In genomic region chr4:26174033-26174432, GRCh38 we compare ENCODE assay signal across 21 cellular contexts.
A peak's percentile ranks its signal among the peaks of the same experiment; 100 is the strongest.
DNase-seq lines count a peak whose midpoint lies in the region; ATAC-seq and TF ChIP-seq lines count a peak whose summit lies in the region.
"Had no signal": no experiment of that assay in that cellular context is flagged by ENCODE, and none has a peak within 500 bp of the region (broad histone marks: within the 10 kb centered on the region; RNA-seq: fewer than 3 reads in every experiment).

No MANE protein-coding gene starts in this region.

- no peak for ATAC-seq in left ventricle myocardium superior
- no peak for ATAC-seq in activated B cell treated with CpG ODN at 0.5 μM for 24 hours (ENCODE audit: low read depth)
- ATAC-seq in stimulated activated memory B cell treated with anti-CD40 and anti-IgM and Interleukin-4, amounts not matched to agents 10 μg/mL and 1 μg/mL and 100 μg/mL, for 72 hours: no peak
- ATAC-seq in HG03439 (IDR thresholded peaks at IDR 0.05; ENCODE audit: unreplicated experiment): no peak
- no peak for ATAC-seq in HG03432 (IDR thresholded peaks at IDR 0.05; ENCODE audit: unreplicated experiment)
- ATAC-seq: gastroesophageal sphincter had no signal

- H3K9me3 Mint-ChIP-seq in activated B cell treated with CpG ODN at 0.5 μM for 24 hours: no peaks in the 10 kb centered on the region
- H3K9me3 Mint-ChIP-seq in stimulated activated memory B cell treated with anti-CD40 and anti-IgM and Interleukin-4, amounts not matched to agents 10 μg/mL and 1 μg/mL and 100 μg/mL, for 72 hours: no peaks in the 10 kb centered on the region
- H3K9me3 Mint-ChIP-seq: activated naive CD4-positive, alpha-beta T cell treated with anti-CD3 and anti-CD28 coated beads for 36 hours; IgD-negative memory B cell; T-helper 2 cell treated with Interferon-gamma antibody and Interleukin-4, amounts not matched to agents 5 μg/mL and 100 μg/mL, for 36 hours had no signal

- H3K4me2 ChIP-seq in SK-N-SH: no peak overlapping the region

- DNase-seq in cardiac muscle cell (ENCODE audit: low read depth in 1 of 2, low spot score in 1 of 2) (peak in 1 of 2 donors; percentile 34), left ventricle myocardium superior (no peak), activated B cell treated with CpG ODN at 0.5 μM for 24 hours (no peak), fibroblast of pulmonary artery (ENCODE audit: low read depth) (peak; percentile 24), SK-N-SH (no peak)
- DNase-seq: activated CD4-positive, alpha-beta T cell treated with anti-CD3 and anti-CD28 coated beads for 1 hour; activated naive CD4-positive, alpha-beta T cell treated with anti-CD3 and anti-CD28 coated beads for 36 hours; dermis blood vessel endothelial cell; GM23248; NCI-H1092; NCI-H2081 treated with DMSO at 0.1 percent for 48 hours; NCI-H510A treated with DMSO at 0.1 percent for 48 hours; right cardiac atrium; SHP77 treated with DMSO at 0.1 percent for 48 hours had no signal

- 74% methylated on average over 8 of the region's 8 CpGs for WGBS in SK-N-SH (ENCODE audit: low lambda C conversion rate)

- H3K4me3 ChIP-seq in cardiac muscle cell (no peak overlapping the region), fibroblast of pulmonary artery (replicated peaks; ENCODE audit: low read depth, low read length) (no peak overlapping the region), SK-N-SH (ENCODE audit: low read depth in 2 of 2, low read length in 1 of 2) (no peak overlapping the region)
- H3K4me3 ChIP-seq: gastroesophageal sphincter, GM23248 had no signal

- H3K4me1 ChIP-seq in cardiac muscle cell (ENCODE audit: low read depth): peaks cover 5% of the 10 kb centered on the region
- H3K4me1 ChIP-seq in SK-N-SH (ENCODE audit: control insufficient read depth in 1 of 2, insufficient read depth in 2 of 2, low read depth in 1 of 2, low read length in 1 of 2): no peaks in the 10 kb centered on the region

- TF ChIP-seq CTCF in cardiac muscle cell (IDR thresholded peaks at IDR 0.05; ENCODE audit: low read depth, low read length): no peak
- TF ChIP-seq CTCF in activated B cell treated with CpG ODN at 0.5 μM for 24 hours (IDR thresholded peaks at IDR 0.05): no peak
- no peak for TF ChIP-seq CTCF in fibroblast of pulmonary artery (IDR thresholded peaks at IDR 0.05; ENCODE audit: low read length, missing control alignments)
- no peak for TF ChIP-seq CTCF in SK-N-SH (IDR thresholded peaks at IDR 0.05)

- peak overlapping the region; percentile 24 for H3K27ac Mint-ChIP-seq in activated B cell treated with CpG ODN at 0.5 μM for 24 hours
- peak overlapping the region; percentile 57 for H3K27ac Mint-ChIP-seq in stimulated activated memory B cell treated with anti-CD40 and anti-IgM and Interleukin-4, amounts not matched to agents 10 μg/mL and 1 μg/mL and 100 μg/mL, for 72 hours
- H3K27ac Mint-ChIP-seq: activated naive CD4-positive, alpha-beta T cell treated with anti-CD3 and anti-CD28 coated beads for 36 hours; IgD-negative memory B cell; T-helper 2 cell treated with Interferon-gamma antibody and Interleukin-4, amounts not matched to agents 5 μg/mL and 100 μg/mL, for 36 hours had no signal

- H4K20me1 ChIP-seq in SK-N-SH (ENCODE audit: insufficient read depth): no peaks in the 10 kb centered on the region

- H3F3A ChIP-seq in SK-N-SH (replicated peaks; ENCODE audit: insufficient read depth): no peaks in the 10 kb centered on the region

- peaks cover 13% of the 10 kb centered on the region for H3K4me1 Mint-ChIP-seq in activated B cell treated with CpG ODN at 0.5 μM for 24 hours
- peaks cover 36% of the 10 kb centered on the region for H3K4me1 Mint-ChIP-seq in stimulated activated memory B cell treated with anti-CD40 and anti-IgM and Interleukin-4, amounts not matched to agents 10 μg/mL and 1 μg/mL and 100 μg/mL, for 72 hours

- H3K36me3 ChIP-seq in cardiac muscle cell (no peaks in the 10 kb centered on the region), SK-N-SH (replicated peaks in 1 of 2; ENCODE audit: control insufficient read depth in 1 of 2, insufficient read depth in 2 of 2, low read length in 1 of 2) (no peaks in the 10 kb centered on the region)
- H3K36me3 ChIP-seq: gastroesophageal sphincter had no signal

- H3K4me3 Mint-ChIP-seq in activated B cell treated with CpG ODN at 0.5 μM for 24 hours: no peak overlapping the region
- H3K4me3 Mint-ChIP-seq in stimulated activated memory B cell treated with anti-CD40 and anti-IgM and Interleukin-4, amounts not matched to agents 10 μg/mL and 1 μg/mL and 100 μg/mL, for 72 hours: no peak overlapping the region
- H3K4me3 Mint-ChIP-seq: activated naive CD4-positive, alpha-beta T cell treated with anti-CD3 and anti-CD28 coated beads for 36 hours; T-helper 2 cell treated with Interferon-gamma antibody and Interleukin-4, amounts not matched to agents 5 μg/mL and 100 μg/mL, for 36 hours had no signal

- no peak overlapping the region for H3K9ac ChIP-seq in SK-N-SH
- H3K9ac ChIP-seq: GM23248 had no signal

- intact Hi-C loops in left ventricle myocardium superior (cut with micrococcal nuclease) (no loop called here), activated B cell treated with CpG ODN at 0.5 μM for 24 hours (cut with micrococcal nuclease) (no loop called here)

- H3K27me3 ChIP-seq in cardiac muscle cell: no peaks in the 10 kb centered on the region
- no peaks in the 10 kb centered on the region for H3K27me3 ChIP-seq in SK-N-SH (ENCODE audit: insufficient read depth)

- peak overlapping the region; percentile 50 for H3K27ac ChIP-seq in cardiac muscle cell
- no peak overlapping the region for H3K27ac ChIP-seq in SK-N-SH (ENCODE audit: low read depth in 2 of 2, low read length in 1 of 2)
- H3K27ac ChIP-seq: epithelial cell of prostate, gastroesophageal sphincter, GM23248 had no signal

- POLR2A ChIA-PET in activated B cell treated with CpG ODN at 0.5 μM for 24 hours (lab: Charles Lee): no interaction called here
- POLR2A ChIA-PET in SK-N-SH (lab: Yijun Ruan, JAX): no interaction called here

- no peaks in the 10 kb centered on the region for H3K9me2 ChIP-seq in SK-N-SH

- CTCF ChIA-PET in activated B cell treated with CpG ODN at 0.5 μM for 24 hours (lab: Charles Lee) (no interaction called here), SK-N-SH (lab: Yijun Ruan, JAX) (interaction anchor here (0.9 to 2.4 kb wide), 3 partner anchors 12 to 156 kb away, joined by 3 to 5 read pairs (median 3); no protein-coding TSS in a partner anchor)

- TF ChIP-seq EP300 in SK-N-SH (IDR thresholded peaks at IDR 0.05; ENCODE audit: borderline replicate concordance in 1 of 2, low read depth in 1 of 2, low read length in 1 of 2): no peak

- H3K9me3 ChIP-seq in cardiac muscle cell (ENCODE audit: low read depth) (no peaks in the 10 kb centered on the region), SK-N-SH (no peaks in the 10 kb centered on the region)
- H3K9me3 ChIP-seq: gastroesophageal sphincter had no signal

- no peak overlapping the region for H2AFZ ChIP-seq in SK-N-SH (ENCODE audit: low read depth)
- H2AFZ ChIP-seq: GM23248 had no signal

- no peaks in the 10 kb centered on the region for H3K79me2 ChIP-seq in SK-N-SH (ENCODE audit: insufficient read depth)

- TF ChIP-seq RAD21 in SK-N-SH (IDR thresholded peaks at IDR 0.05; ENCODE audit: low read length): no peak

- peaks cover 2% of the 10 kb centered on the region for H3K27me3 Mint-ChIP-seq in activated B cell treated with CpG ODN at 0.5 μM for 24 hours
- H3K27me3 Mint-ChIP-seq in stimulated activated memory B cell treated with anti-CD40 and anti-IgM and Interleukin-4, amounts not matched to agents 10 μg/mL and 1 μg/mL and 100 μg/mL, for 72 hours: peaks cover 28% of the 10 kb centered on the region

- no peaks in the 10 kb centered on the region for H3K36me3 Mint-ChIP-seq in activated B cell treated with CpG ODN at 0.5 μM for 24 hours (ENCODE audit: low read depth)
- H3K36me3 Mint-ChIP-seq in stimulated activated memory B cell treated with anti-CD40 and anti-IgM and Interleukin-4, amounts not matched to agents 10 μg/mL and 1 μg/mL and 100 μg/mL, for 72 hours: no peaks in the 10 kb centered on the region
- H3K36me3 Mint-ChIP-seq: IgD-negative memory B cell had no signal

TF ChIP-seq in SK-N-SH, 30 proteins besides CTCF, POLR2A, EP300 and RAD21:
- TF ChIP-seq RFX5 (IDR thresholded peaks at IDR 0.05; ENCODE audit: low read length): no peak
- no peak for TF ChIP-seq USF2 (IDR thresholded peaks at IDR 0.05; ENCODE audit: borderline replicate concordance, low read depth, low read length)
- no peak for TF ChIP-seq EZH2phosphoT487 (IDR thresholded peaks at IDR 0.05; ENCODE audit: borderline replicate concordance, low read depth)
- TF ChIP-seq SMC3 (IDR thresholded peaks at IDR 0.05; ENCODE audit: low read depth, low read length): no peak
